In the genomic region with DNA sequence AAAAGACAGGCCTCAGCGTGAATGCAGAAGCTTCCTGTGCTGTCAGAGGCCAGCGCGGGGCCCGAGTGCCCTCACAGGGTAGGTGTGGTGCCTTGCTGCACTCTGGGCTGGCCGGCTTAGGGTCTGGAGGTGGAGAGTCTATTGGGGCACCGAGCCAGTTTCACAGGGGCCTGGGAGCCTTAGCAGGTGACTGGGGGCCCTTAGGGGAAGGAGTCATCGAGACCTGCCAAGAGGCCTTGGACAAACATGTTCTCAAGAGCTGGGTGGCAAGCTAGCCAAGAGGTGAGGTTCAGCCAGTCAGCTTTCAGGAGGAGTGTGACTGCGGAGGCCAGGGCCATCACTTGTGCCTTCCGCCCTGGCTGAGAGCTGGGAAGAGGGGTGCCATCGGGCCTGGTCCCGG, we compare ENCODE assay signal across 14 cellular contexts. TPM values are rescaled to one million over a fixed set of nuclear protein-coding genes. Genes with fewer than 3 reads are reported as not detected.
DNase-seq lines count a peak whose midpoint lies in the region; ATAC-seq, FAIRE-seq and TF ChIP-seq lines count a peak whose summit lies in the region.
"Not testable (repeated sequence)": the region's sequence is repeated elsewhere in the genome, so short reads cannot be mapped to it uniquely, and the experiment has no call there.
"Had no signal": no experiment of that assay in that cellular context is flagged by ENCODE, and none has a peak within 500 bp of the region (broad histone marks: within the 10 kb centered on the region; RNA-seq: fewer than 3 reads in every experiment).

No MANE protein-coding gene starts in this region.

- not testable (repeated sequence) for H3K4me1 Mint-ChIP-seq in activated CD4-positive, alpha-beta T cell treated with anti-CD3 and anti-CD28 coated beads, Interleukin-2, amount 10 ng/mL, durations not matched to agents 24 days and 14 days

- intact Hi-C loops in activated CD4-positive, alpha-beta T cell treated with anti-CD3 and anti-CD28 coated beads, Interleukin-2, amount 10 ng/mL, durations not matched to agents 24 days and 14 days (cut with micrococcal nuclease); HepG2 (cut with micrococcal nuclease; ENCODE audit: unreplicated experiment): not testable (repeated sequence)

- TSS peak; percentile 35 for BruUV-seq in HepG2 (replicated peaks; lab: Mats Ljungman, UMichigan)

- not testable (repeated sequence) for H3K79me2 ChIP-seq in keratinocyte (ENCODE audit: control insufficient read depth, insufficient read depth, low read length); HepG2 (ENCODE audit: insufficient read depth, low read length)

- H3K36me3 ChIP-seq in keratinocyte (ENCODE audit: control insufficient read depth in 2 of 2, extremely low read depth in 1 of 2, insufficient read depth in 2 of 2, low read length in 2 of 2); HepG2 (replicated peaks in 1 of 2; ENCODE audit: control insufficient read depth in 1 of 2, insufficient read depth in 2 of 2, low read length in 2 of 2); lung (ENCODE audit: control insufficient read depth in 2 of 2, insufficient read depth in 2 of 2, low read length in 2 of 2); upper lobe of left lung: not testable (repeated sequence)

- H4K20me1 ChIP-seq in keratinocyte (ENCODE audit: control insufficient read depth, extremely low read depth, insufficient read depth, low read length); HepG2 (ENCODE audit: insufficient read depth, low read length): not testable (repeated sequence)

- CTCF ChIA-PET in HepG2 (lab: Yijun Ruan, JAX; ENCODE audit: low intra/inter-chr PET ratio, low total read pairs): not testable (repeated sequence)

- H3K36me3 Mint-ChIP-seq in activated CD4-positive, alpha-beta T cell treated with anti-CD3 and anti-CD28 coated beads, Interleukin-2, amount 10 ng/mL, durations not matched to agents 24 days and 14 days (ENCODE audit: low read depth): not testable (repeated sequence)

- not testable (repeated sequence) for H3K4me3 ChIP-seq in keratinocyte (ENCODE audit: control insufficient read depth in 2 of 3, extremely low read depth in 1 of 3, insufficient read depth in 2 of 3, low read depth in 1 of 3, low read length in 3 of 3); HepG2 (replicated peaks in 1 of 3; ENCODE audit: insufficient read depth in 1 of 3, low read depth in 2 of 3, low read length in 3 of 3); lung; upper lobe of left lung

- TF ChIP-seq CTCF in keratinocyte (optimal IDR thresholded peaks at IDR 0.05 in 1 of 3, IDR thresholded peaks at IDR 0.05 in 1 of 3, conservative IDR thresholded peaks at IDR 0.05 in 1 of 3; ENCODE audit: extremely low read depth in 1 of 3, insufficient read depth in 2 of 3, low read length in 3 of 3); HepG2 (CRISPR knock-in tag; IDR thresholded peaks at IDR 0.05); lung (IDR thresholded peaks at IDR 0.05; ENCODE audit: control extremely low read depth, extremely low read depth); upper lobe of left lung (IDR thresholded peaks at IDR 0.05): not testable (repeated sequence)

- H3K4me1 ChIP-seq in keratinocyte (ENCODE audit: control insufficient read depth, extremely low read depth, insufficient read depth, low read length); HepG2 (ENCODE audit: insufficient read depth, low read length); lung (ENCODE audit: control insufficient read depth in 2 of 2, insufficient read depth in 2 of 2, low read length in 2 of 2); upper lobe of left lung: not testable (repeated sequence)

- not testable (repeated sequence) for H3K9me3 Mint-ChIP-seq in activated CD4-positive, alpha-beta T cell treated with anti-CD3 and anti-CD28 coated beads, Interleukin-2, amount 10 ng/mL, durations not matched to agents 24 days and 14 days

- not testable (repeated sequence) for H3K27ac ChIP-seq in keratinocyte (ENCODE audit: control insufficient read depth, insufficient read depth, low read length); HepG2 (ENCODE audit: extremely low read length, insufficient read depth, low read length); lung (ENCODE audit: low read depth in 1 of 2, low read length in 1 of 2); upper lobe of left lung

- H2AFZ ChIP-seq in keratinocyte (ENCODE audit: control insufficient read depth, low read length); HepG2 (ENCODE audit: low read length): not testable (repeated sequence)

- dilution Hi-C loops in keratinocyte (cut with MboI; ENCODE audit: extremely low pct_ligation_motif_present, low sequenced_read_pairs): not testable (repeated sequence)

- WGBS in HepG2 (ENCODE audit: low lambda C conversion rate): no CpG with 5 or more reads among the region's 11 CpGs
- WGBS in lung, 2 donors: 57% methylated on average over 3 of the region's 11 CpGs; no CpG with 5 or more reads in 1 of the 2 donors
- no CpG with 5 or more reads among the region's 11 CpGs for WGBS in upper lobe of left lung, 2 donors

- H3K27ac Mint-ChIP-seq in activated CD4-positive, alpha-beta T cell treated with anti-CD3 and anti-CD28 coated beads, Interleukin-2, amount 10 ng/mL, durations not matched to agents 24 days and 14 days: not testable (repeated sequence)

- POLR2A ChIA-PET in HepG2 (lab: Yijun Ruan, JAX): not testable (repeated sequence)

- not testable (repeated sequence) for TF ChIP-seq RAD21 in HepG2 (CRISPR knock-in tag; IDR thresholded peaks at IDR 0.05)

- FAIRE-seq in keratinocyte (lab: Jason Lieb, UNC): peak; percentile 74
- not testable (repeated sequence) for FAIRE-seq in HepG2 (lab: Jason Lieb, UNC)

- H3K4me2 ChIP-seq in keratinocyte (ENCODE audit: control insufficient read depth, extremely low read depth, insufficient read depth, low read depth, low read length); HepG2 (ENCODE audit: low read depth, low read length): not testable (repeated sequence)

- not testable (repeated sequence) for H3K9ac ChIP-seq in keratinocyte (ENCODE audit: control insufficient read depth, extremely low read depth, insufficient read depth, low read length); HepG2 (ENCODE audit: insufficient read depth, low read depth, low read length)

- H3K9me3 ChIP-seq in keratinocyte (ENCODE audit: control insufficient read depth, low read depth, low read length); HepG2 (ENCODE audit: low read length); lung (ENCODE audit: control insufficient read depth in 2 of 2, insufficient read depth in 1 of 2, low read length in 1 of 2); upper lobe of left lung: not testable (repeated sequence)

- not testable (repeated sequence) for TF ChIP-seq EP300 in HepG2 (IDR thresholded peaks at IDR 0.05; ENCODE audit: low read depth in 2 of 2, low read length in 2 of 2); HepG2 (CRISPR knock-in tag; IDR thresholded peaks at IDR 0.05; ENCODE audit: borderline replicate concordance); upper lobe of left lung (IDR thresholded peaks at IDR 0.05)

- H3K27me3 ChIP-seq in keratinocyte (ENCODE audit: control insufficient read depth, extremely low read depth, insufficient read depth, low read length); HepG2 (ENCODE audit: control insufficient read depth in 1 of 2, insufficient read depth in 2 of 2, low read length in 2 of 2); lung (ENCODE audit: control insufficient read depth, insufficient read depth); upper lobe of left lung: not testable (repeated sequence)

- peak; percentile 71 for ATAC-seq in esophagus mucosa
- ATAC-seq in HepG2: not testable (repeated sequence)
- ATAC-seq in lung (ENCODE audit: insufficient read depth, low FRiP score): peak; percentile 53
- peak; percentile 39 to 86 for ATAC-seq in upper lobe of left lung (ENCODE audit: low FRiP score in 2 of 2)

- H3K9me1 ChIP-seq in keratinocyte (ENCODE audit: control insufficient read depth, extremely low read depth, insufficient read depth, low read length): not testable (repeated sequence)

- TF ChIP-seq POLR2A in HepG2 (IDR thresholded peaks at IDR 0.05; ENCODE audit: insufficient read depth in 1 of 2, low read depth in 2 of 2, low read length in 2 of 2); upper lobe of left lung (IDR thresholded peaks at IDR 0.05): not testable (repeated sequence)

- in situ Hi-C loops in HepG2 (cut with HindIII; ENCODE audit: extremely low pct_ligation_motif_present, low pct_unique_long_range_greater_than_20kb): not testable (repeated sequence)

- DNase-seq in activated CD4-positive, alpha-beta T cell treated with anti-CD3 and anti-CD28 coated beads, Interleukin-2, amount 10 ng/mL, durations not matched to agents 24 days and 14 days: peak; percentile 2
- DNase-seq in keratinocyte (ENCODE audit: low read depth, low spot score); HepG2 (ENCODE audit: low spot score); lung (ENCODE audit: low spot score); upper lobe of left lung: not testable (repeated sequence)

- not testable (repeated sequence) for H3K4me3 Mint-ChIP-seq in activated CD4-positive, alpha-beta T cell treated with anti-CD3 and anti-CD28 coated beads, Interleukin-2, amount 10 ng/mL, durations not matched to agents 24 days and 14 days

- H3K27me3 Mint-ChIP-seq in activated CD4-positive, alpha-beta T cell treated with anti-CD3 and anti-CD28 coated beads, Interleukin-2, amount 10 ng/mL, durations not matched to agents 24 days and 14 days: not testable (repeated sequence)

RNA-seq across cellular contexts. Expression of a gene that starts 3.6 kb away (rescaled TPM):
- total RNA-seq in activated CD4-positive, alpha-beta T cell treated with anti-CD3 and anti-CD28 coated beads, Interleukin-2, amount 10 ng/mL, durations not matched to agents 24 days and 14 days: 1.3 and 1.8 TPM in 2 replicates
- total RNA-seq in esophagus mucosa (1.4 TPM), HepG2 (2016; rRNA removed; fragmentation: Illumina TruSeq; extraction: Trizol) (0.24 and 0.38 TPM in 2 replicates), lung (10 to 100 TPM; 24.8 to 53.5 TPM), upper lobe of left lung (10 to 100 TPM; 11.6 to 52.4 (median 25.4) TPM)
- polyA plus RNA-seq in keratinocyte (0.07 to 0.16 TPM (median 0.13 TPM) in 3 replicates), HepG2 (2011; rRNA removed) (0.24 and 0.29 TPM in 2 replicates), lung (10 to 100 TPM in 1 of 2 donors, 1 to 10 TPM in 1; 3.8 to 18.4 TPM)
- polyA plus RNA-seq in keratinocyte (2011; ENCODE audit: low read depth): 0.16 TPM
- polyA plus RNA-seq in keratinocyte (2011; cell fraction: cytosol; rRNA removed): 0.01 and 0.06 TPM in 2 replicates
- 0.14 and 0.35 TPM in 2 replicates for polyA plus RNA-seq in keratinocyte (2011; cell fraction: nucleus; rRNA removed)
- 0.08 and 0.38 TPM in 2 replicates for polyA plus RNA-seq in keratinocyte (2012; ENCODE audit: low replicate concordance)
- polyA minus RNA-seq in keratinocyte: 0.13 to 0.16 TPM in 2 of 3 replicates, not detected in the other
- not detected for polyA minus RNA-seq in keratinocyte (2011; cell fraction: cytosol; rRNA and poly(A)+ RNA removed)
- polyA minus RNA-seq in keratinocyte (2011; cell fraction: nucleus; rRNA and poly(A)+ RNA removed): 0.23 and 0.32 TPM in 2 replicates
- total RNA-seq in HepG2 (2016; cell fraction: cytosol; rRNA removed; fragmentation: Illumina TruSeq; extraction: Trizol; ENCODE audit: low read depth): 0.40 TPM in 1 of 2 replicates, not detected in the other
- total RNA-seq in HepG2 (2016; cell fraction: insoluble cytoplasmic fraction; rRNA removed; fragmentation: Illumina TruSeq; extraction: Trizol): 0.19 and 0.34 TPM in 2 replicates
- total RNA-seq in HepG2 (2016; cell fraction: membrane; rRNA removed; fragmentation: Illumina TruSeq; extraction: Trizol): 0.24 and 0.37 TPM in 2 replicates
- 0.43 and 0.47 TPM in 2 replicates for total RNA-seq in HepG2 (2016; cell fraction: nucleus; rRNA removed; fragmentation: Illumina TruSeq; extraction: Trizol)
- 0.13 and 0.15 TPM in 2 replicates for polyA plus RNA-seq in HepG2 (2011; cell fraction: cytosol; rRNA removed)
- polyA plus RNA-seq in HepG2 (2011; cell fraction: nucleus; rRNA removed): 0.51 and 0.57 TPM in 2 replicates
- polyA plus RNA-seq in HepG2 (2012): 3.1 and 5.1 TPM in 2 replicates
- 0.25 TPM in 1 of 2 replicates, not detected in the other for polyA plus RNA-seq in HepG2 (2016; cell fraction: cytosol; fragmentation: Illumina TruSeq; extraction: Trizol; ENCODE audit: low read depth)
- polyA plus RNA-seq in HepG2 (2016; cell fraction: insoluble cytoplasmic fraction; fragmentation: Illumina TruSeq; extraction: Trizol; ENCODE audit: low read depth): 0.30 and 0.46 TPM in 2 replicates
- polyA plus RNA-seq in HepG2 (2016; cell fraction: membrane; fragmentation: Illumina TruSeq; extraction: Trizol; ENCODE audit: low read depth): 0.15 and 0.24 TPM in 2 replicates
- 0.45 and 1.1 TPM in 2 replicates for polyA plus RNA-seq in HepG2 (2016; cell fraction: nucleus; fragmentation: Illumina TruSeq; extraction: Trizol; ENCODE audit: insufficient read depth, low read depth)
- polyA minus RNA-seq in HepG2 (2011; rRNA and poly(A)+ RNA removed; ENCODE audit: low replicate concordance): 0.70 and 0.86 TPM in 2 replicates
- polyA minus RNA-seq in HepG2 (2011; cell fraction: cytosol; rRNA and poly(A)+ RNA removed): not detected in 2 replicates
- polyA minus RNA-seq in HepG2 (2011; cell fraction: nucleus; rRNA and poly(A)+ RNA removed): 1.9 and 2.8 TPM in 2 replicates
- total RNA-seq: G401 had no signal

RNA-seq across cellular contexts. Expression of a gene that starts 26.1 kb away (rescaled TPM):
- total RNA-seq in activated CD4-positive, alpha-beta T cell treated with anti-CD3 and anti-CD28 coated beads, Interleukin-2, amount 10 ng/mL, durations not matched to agents 24 days and 14 days: not detected in 2 replicates
- total RNA-seq in esophagus mucosa (4.5 TPM), HepG2 (2016; rRNA removed; fragmentation: Illumina TruSeq; extraction: Trizol) (not detected in 2 replicates), lung (10 to 100 TPM; 23.2 to 36.5 TPM), upper lobe of left lung (10 to 100 TPM; 39.8 to 91.0 (median 63.2) TPM)
- polyA plus RNA-seq in keratinocyte (0.03 to 0.42 TPM (median 0.08 TPM) in 3 replicates), HepG2 (2011; rRNA removed) (not detected in 2 replicates), lung (10 to 100 TPM; 17.7 to 35.0 TPM)
- 0.52 TPM for polyA plus RNA-seq in keratinocyte (2011; ENCODE audit: low read depth)
- polyA plus RNA-seq in keratinocyte (2011; cell fraction: cytosol; rRNA removed): 0.07 and 0.38 TPM in 2 replicates
- polyA plus RNA-seq in keratinocyte (2011; cell fraction: nucleus; rRNA removed): 0.37 and 0.79 TPM in 2 replicates
- 0.30 and 0.93 TPM in 2 replicates for polyA plus RNA-seq in keratinocyte (2012; ENCODE audit: low replicate concordance)
- 0.16 to 0.69 TPM (median 0.52 TPM) in 3 replicates for polyA minus RNA-seq in keratinocyte
- not detected for polyA minus RNA-seq in keratinocyte (2011; cell fraction: cytosol; rRNA and poly(A)+ RNA removed)
- 0.47 and 0.84 TPM in 2 replicates for polyA minus RNA-seq in keratinocyte (2011; cell fraction: nucleus; rRNA and poly(A)+ RNA removed)
- total RNA-seq in HepG2 (2016; cell fraction: cytosol; rRNA removed; fragmentation: Illumina TruSeq; extraction: Trizol; ENCODE audit: low read depth): not detected in 2 replicates
- total RNA-seq in HepG2 (2016; cell fraction: insoluble cytoplasmic fraction; rRNA removed; fragmentation: Illumina TruSeq; extraction: Trizol): not detected in 2 replicates
- total RNA-seq in HepG2 (2016; cell fraction: membrane; rRNA removed; fragmentation: Illumina TruSeq; extraction: Trizol): not detected in 2 replicates
- total RNA-seq in HepG2 (2016; cell fraction: nucleus; rRNA removed; fragmentation: Illumina TruSeq; extraction: Trizol): not detected in 2 replicates
- not detected in 2 replicates for polyA plus RNA-seq in HepG2 (2011; cell fraction: cytosol; rRNA removed)
- polyA plus RNA-seq in HepG2 (2011; cell fraction: nucleus; rRNA removed): not detected in 2 replicates
- not detected in 2 replicates for polyA plus RNA-seq in HepG2 (2012)
- polyA plus RNA-seq in HepG2 (2016; cell fraction: cytosol; fragmentation: Illumina TruSeq; extraction: Trizol; ENCODE audit: low read depth): not detected in 2 replicates
- not detected in 2 replicates for polyA plus RNA-seq in HepG2 (2016; cell fraction: insoluble cytoplasmic fraction; fragmentation: Illumina TruSeq; extraction: Trizol; ENCODE audit: low read depth)
- not detected in 2 replicates for polyA plus RNA-seq in HepG2 (2016; cell fraction: membrane; fragmentation: Illumina TruSeq; extraction: Trizol; ENCODE audit: low read depth)
- not detected in 2 replicates for polyA plus RNA-seq in HepG2 (2016; cell fraction: nucleus; fragmentation: Illumina TruSeq; extraction: Trizol; ENCODE audit: insufficient read depth, low read depth)
- not detected in 2 replicates for polyA minus RNA-seq in HepG2 (2011; rRNA and poly(A)+ RNA removed; ENCODE audit: low replicate concordance)
- not detected in 2 replicates for polyA minus RNA-seq in HepG2 (2011; cell fraction: cytosol; rRNA and poly(A)+ RNA removed)
- polyA minus RNA-seq in HepG2 (2011; cell fraction: nucleus; rRNA and poly(A)+ RNA removed): not detected in 2 replicates
- total RNA-seq: A673; CD4-positive, alpha-beta memory T cell; CD4-positive, CD25-positive, alpha-beta regulatory T cell; CD8-positive, alpha-beta memory T cell; G401 had no signal
- polyA plus RNA-seq: AG04450; CD14-positive monocyte; CD4-positive, alpha-beta memory T cell; CD4-positive, CD25-positive, alpha-beta regulatory T cell; CD8-positive, alpha-beta memory T cell; GM12878 had no signal
